In the genomic region with DNA sequence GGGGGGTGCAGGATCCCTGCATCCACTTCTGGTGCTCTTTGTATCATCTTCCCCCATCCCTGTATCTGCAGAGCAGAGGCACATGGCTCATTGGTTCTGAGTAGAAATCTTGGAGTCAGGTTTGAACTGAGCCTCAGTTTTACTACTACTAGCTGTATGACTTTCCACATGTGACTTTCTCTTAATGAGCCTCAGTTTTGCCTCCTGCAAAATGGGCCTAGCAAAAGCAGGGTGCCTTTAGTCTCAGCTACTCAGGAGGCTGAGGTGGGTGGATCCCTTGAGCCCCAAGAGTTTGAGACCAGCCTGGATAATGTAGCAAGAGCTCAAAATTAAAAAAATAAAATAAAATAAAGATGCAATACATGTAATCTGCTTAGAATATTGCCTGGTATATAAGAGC, we compare ENCODE assay signal across 34 cellular contexts.
"Had no signal": no experiment of that assay in that cellular context is flagged by ENCODE, and none has a peak within 500 bp of the region (broad histone marks: within the 10 kb centered on the region; RNA-seq: fewer than 3 reads in every experiment).

No MANE protein-coding gene starts in this region.

- H3K9me3 ChIP-seq: MG63, Peyer's patch had no signal

- H3K27ac ChIP-seq: brain microvascular endothelial cell, Peyer's patch, VCaP had no signal

- H3K27me3 ChIP-seq: brain microvascular endothelial cell, MG63, Peyer's patch had no signal

- H3K4me3 ChIP-seq: MG63, Peyer's patch had no signal

- DNase-seq: activated B cell treated with CpG ODN at 0.5 μM for 24 hours; activated CD4-positive, alpha-beta memory T cell treated with anti-CD3 and anti-CD28 coated beads for 36 hours; activated CD4-positive, alpha-beta T cell treated with anti-CD3 and anti-CD28 coated beads for 4 hours; activated CD4-positive, alpha-beta T cell treated with anti-CD3 and anti-CD28 coated beads, Interleukin-2, amount 50 U/mL, for 1 hour; activated CD4-positive, CD25-positive, alpha-beta regulatory T cell treated with anti-CD3 and anti-CD28 coated beads, Interleukin-2, amount 50 U/mL, for 72 hours; activated effector memory CD4-positive, alpha-beta T cell treated with anti-CD3 and anti-CD28 coated beads, Interleukin-2, amount 50 U/mL, for 16 hours; activated naive CD4-positive, alpha-beta T cell; activated naive CD4-positive, alpha-beta T cell treated with anti-CD3 and anti-CD28 coated beads, Interleukin-2, amount 50 U/mL, for 16 hours; activated naive CD8-positive, alpha-beta T cell treated with anti-CD3 and anti-CD28 coated beads for 36 hours; activated T-cell treated with anti-CD3 and anti-CD28 coated beads, Interleukin-2, amount 50 U/mL, for 1 hour; activated T-cell treated with anti-CD3 and anti-CD28 coated beads, Interleukin-2, amount 50 U/mL, for 72 hours; amniotic stem cell; aorta; brain microvascular endothelial cell; central memory CD4-positive, alpha-beta T cell; Karpas-422; KBM-7; MG63; NCI-H1048; NCI-H1436; NCI-H1694; NCI-H1930; NCI-H2081 treated with DMSO at 0.1 percent for 48 hours; NCI-H226; NCI-H446 treated with DMSO at 0.1 percent for 48 hours; NCI-H524 treated with DMSO at 0.1 percent for 48 hours; Peyer's patch; Right ventricle myocardium superior; RPMI8226; SW 1271; T-helper 1 cell; T-helper 2 cell; T-helper 9 cell had no signal

- H3K36me3 ChIP-seq: brain microvascular endothelial cell, MG63 had no signal

- H3K4me1 ChIP-seq: Peyer's patch had no signal
